16 cellular contexts compared by ENCODE assay signal in genomic region chr7:107312418-107312817, GRCh38.
A peak's percentile ranks its signal among the peaks of the same experiment; 100 is the strongest.
DNase-seq lines count a peak whose midpoint lies in the region; ATAC-seq and TF ChIP-seq lines count a peak whose summit lies in the region.
"Had no signal": no experiment of that assay in that cellular context is flagged by ENCODE, and none has a peak within 500 bp of the region (broad histone marks: within the 10 kb centered on the region; RNA-seq: fewer than 3 reads in every experiment).

No MANE protein-coding gene starts in this region.

- H3K27ac Mint-ChIP-seq in activated T-cell treated with anti-CD3 and anti-CD28 coated beads, Interleukin-2, amount 50 U/mL, for 72 hours = peak overlapping the region; percentile 14

- H3K9me3 Mint-ChIP-seq in activated T-cell treated with anti-CD3 and anti-CD28 coated beads, Interleukin-2, amount 50 U/mL, for 72 hours = no peaks in the 10 kb centered on the region

- no peak for DNase-seq in activated T-cell treated with anti-CD3 and anti-CD28 coated beads, Interleukin-2, amount 50 U/mL, for 72 hours
- no peak for DNase-seq in activated T-cell treated with anti-CD3 and anti-CD28 coated beads, Interleukin-2, amount 50 U/mL, for 48 hours
- DNase-seq in fibroblast of pulmonary artery (ENCODE audit: low read depth) = peak; percentile 12
- peak; percentile 18 for DNase-seq in non-pigmented ciliary epithelial cell (ENCODE audit: low read depth)
- DNase-seq: 8988T, Karpas-422, NCI-H1105 treated with DMSO at 0.1 percent for 48 hours, NCI-H187, NCI-H774, SHP77 had no signal

- no peak for TF ChIP-seq CTCF in fibroblast of pulmonary artery (IDR thresholded peaks at IDR 0.05; ENCODE audit: low read length, missing control alignments)

- no peak overlapping the region for H3K4me3 ChIP-seq in fibroblast of pulmonary artery (replicated peaks; ENCODE audit: low read depth, low read length)
- H3K4me3 ChIP-seq: BLaER1 treated with 17β-estradiol and CSF1 and Interleukin-3, amounts not matched to agents 10 nM and 100 nM had no signal

- no peaks in the 10 kb centered on the region for H3K4me1 Mint-ChIP-seq in activated T-cell treated with anti-CD3 and anti-CD28 coated beads, Interleukin-2, amount 50 U/mL, for 72 hours (ENCODE audit: low read depth)

- H3K36me3 Mint-ChIP-seq in activated T-cell treated with anti-CD3 and anti-CD28 coated beads, Interleukin-2, amount 50 U/mL, for 72 hours (ENCODE audit: insufficient read depth in 2 of 2) = peaks cover 1 to 2% of the 10 kb centered on the region in 2 donors

- H3K4me3 Mint-ChIP-seq in activated T-cell treated with anti-CD3 and anti-CD28 coated beads, Interleukin-2, amount 50 U/mL, for 72 hours = peak overlapping the region in 1 of 2 donors; percentile 11

- no peaks in the 10 kb centered on the region for H3K27me3 Mint-ChIP-seq in activated T-cell treated with anti-CD3 and anti-CD28 coated beads, Interleukin-2, amount 50 U/mL, for 72 hours (ENCODE audit: low read depth)

- ATAC-seq in activated T-cell treated with anti-CD3 and anti-CD28 coated beads, Interleukin-2, amount 50 U/mL, for 72 hours (replicated peaks in 1 of 2) = peak in 1 of 2 donors; percentile 83
- ATAC-seq in SK-N-SH treated with all-trans-retinoic acid at 6 μM for 48 hours = peak; percentile 52
- ATAC-seq in HG03045 (IDR thresholded peaks at IDR 0.05; ENCODE audit: unreplicated experiment) = no peak
- ATAC-seq in HG03571 (IDR thresholded peaks at IDR 0.05; ENCODE audit: unreplicated experiment) = no peak
- no peak for ATAC-seq in HG02870 (IDR thresholded peaks at IDR 0.05; ENCODE audit: unreplicated experiment)
- ATAC-seq: HepG2 had no signal

TF ChIP-seq in SK-N-SH treated with all-trans-retinoic acid at 6 μM for 48 hours, 23 proteins besides CTCF, POLR2A, EP300 and RAD21:
- no peak for TF ChIP-seq ISL1 (CRISPR knock-in tag; IDR thresholded peaks at IDR 0.05)
- no peak for TF ChIP-seq PPARA (CRISPR knock-in tag; IDR thresholded peaks at IDR 0.05; ENCODE audit: borderline replicate concordance)
- TF ChIP-seq SNAI2 (CRISPR knock-in tag; IDR thresholded peaks at IDR 0.05) = no peak
- TF ChIP-seq GLIS3 (CRISPR knock-in tag; IDR thresholded peaks at IDR 0.05) = no peak
- no peak for TF ChIP-seq POU6F1 (CRISPR knock-in tag; IDR thresholded peaks at IDR 0.05; ENCODE audit: borderline replicate concordance, low read depth)
- no peak for TF ChIP-seq PATZ1 (CRISPR knock-in tag; IDR thresholded peaks at IDR 0.05; ENCODE audit: borderline replicate concordance)
- no peak for TF ChIP-seq BACH2 (CRISPR knock-in tag; IDR thresholded peaks at IDR 0.05; ENCODE audit: borderline replicate concordance)
- no peak for TF ChIP-seq ESRRG (CRISPR knock-in tag; IDR thresholded peaks at IDR 0.05)
- TF ChIP-seq CSDC2 (CRISPR knock-in tag; IDR thresholded peaks at IDR 0.05) = no peak
- TF ChIP-seq TSHZ2 (CRISPR knock-in tag; IDR thresholded peaks at IDR 0.05) = no peak
- no peak for TF ChIP-seq TOX (CRISPR knock-in tag; IDR thresholded peaks at IDR 0.05; ENCODE audit: borderline replicate concordance)
- no peak for TF ChIP-seq TCF4 (CRISPR knock-in tag; IDR thresholded peaks at IDR 0.05; ENCODE audit: borderline replicate concordance)
- TF ChIP-seq ZNF565 (CRISPR knock-in tag; conservative IDR thresholded peaks at IDR 0.05; ENCODE audit: low read depth) = no peak

Comparison
In these comparisons a context has a peak if more than half of its experiments do, and no peak if none do; other contexts are left out.
1. DNase-seq: peak in fibroblast of pulmonary artery (single experiment) and non-pigmented ciliary epithelial cell (single experiment); none in activated T-cell treated with anti-CD3 and anti-CD28 coated beads, Interleukin-2, amount 50 U/mL, for 72 hours (0 of 2) and activated T-cell treated with anti-CD3 and anti-CD28 coated beads, Interleukin-2, amount 50 U/mL, for 48 hours (0 of 2).